Comparison of ENCODE assay signal across 1 cellular context in the genomic region with DNA sequence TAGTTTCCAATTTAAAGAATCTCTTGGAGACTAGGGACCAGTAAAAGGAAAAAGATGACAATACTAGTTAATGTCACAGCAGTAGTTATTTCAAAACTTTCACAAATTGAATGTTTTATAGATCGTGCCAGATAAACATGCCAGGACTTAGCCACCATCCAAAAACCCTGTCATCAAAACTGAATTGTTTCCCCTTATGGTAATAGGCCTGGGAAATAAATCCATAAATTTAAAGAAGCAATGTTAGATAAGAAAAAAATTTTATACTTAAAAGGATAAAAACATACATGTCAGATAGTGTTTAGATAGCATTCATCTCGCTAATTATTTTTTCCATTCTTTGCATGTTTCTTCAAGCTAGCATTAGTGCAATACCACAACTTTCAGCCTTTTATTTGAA.
TF ChIP-seq lines count a peak whose summit lies in the region.

No MANE protein-coding gene starts in this region.

TF ChIP-seq in SK-N-SH treated with all-trans-retinoic acid at 6 μM for 48 hours, 23 proteins besides CTCF, POLR2A, EP300 and RAD21 (continued from another document):
- TF ChIP-seq PATZ1 (CRISPR knock-in tag; IDR thresholded peaks at IDR 0.05; ENCODE audit: borderline replicate concordance) (no peak), ISL1 (CRISPR knock-in tag; IDR thresholded peaks at IDR 0.05) (peak; percentile 99), POU6F1 (CRISPR knock-in tag; IDR thresholded peaks at IDR 0.05; ENCODE audit: borderline replicate concordance, low read depth) (peak; percentile 79; the same call in 1 of the 2 replicates)
